ENCODE assay signal across 33 cellular contexts in the genomic region with DNA sequence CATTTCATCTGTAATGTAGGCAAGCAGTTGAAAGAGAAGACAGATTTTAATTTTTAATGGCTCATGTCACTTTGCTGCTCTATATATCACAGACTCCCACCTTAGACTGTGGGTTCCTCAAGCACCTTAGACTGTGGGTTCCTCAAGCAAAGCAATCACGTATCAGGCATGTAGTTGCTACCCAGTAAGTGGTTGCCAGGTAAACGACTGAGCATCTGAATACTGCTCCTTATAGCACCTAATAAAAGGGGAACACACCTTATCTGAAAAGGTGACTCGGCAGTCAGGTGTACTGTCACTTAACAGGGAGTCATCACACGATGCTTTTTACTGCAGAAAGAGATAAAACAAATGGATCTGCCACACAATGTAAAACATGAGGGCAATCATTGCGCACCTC.
"Had no signal": no experiment of that assay in that cellular context is flagged by ENCODE, and none has a peak within 500 bp of the region (broad histone marks: within the 10 kb centered on the region; RNA-seq: fewer than 3 reads in every experiment).

No MANE protein-coding gene starts in this region.

- H3K36me3 Mint-ChIP-seq: activated CD4-positive, alpha-beta memory T cell treated with anti-CD3 and anti-CD28 coated beads for 36 hours; activated CD8-positive, alpha-beta memory T cell treated with anti-CD3 and anti-CD28 coated beads, Interleukin-2, amount 10 ng/mL, durations not matched to agents 7 days and 5 days; activated naive CD4-positive, alpha-beta T cell treated with anti-CD3 and anti-CD28 coated beads, Interleukin-2, amount 10 ng/mL, durations not matched to agents 7 days and 5 days; activated naive CD4-positive, alpha-beta T cell treated with anti-CD3 and anti-CD28 coated beads, Interleukin-2, amount 50 U/mL, for 72 hours; activated naive CD8-positive, alpha-beta T cell treated with anti-CD3 and anti-CD28 coated beads, Interleukin-2, amount 10 ng/mL, durations not matched to agents 7 days and 5 days; brain had no signal

- H3K4me3 Mint-ChIP-seq: activated B cell treated with CpG ODN at 0.5 μM for 24 hours; activated CD4-positive, alpha-beta memory T cell treated with anti-CD3 and anti-CD28 coated beads for 36 hours; activated CD4-positive, alpha-beta T cell treated with anti-CD3 and anti-CD28 coated beads, Interleukin-2, amount 10 ng/mL, durations not matched to agents 24 days and 14 days; activated CD8-positive, alpha-beta memory T cell treated with anti-CD3 and anti-CD28 coated beads, Interleukin-2, amount 10 ng/mL, durations not matched to agents 7 days and 5 days; activated CD8-positive, alpha-beta T cell treated with anti-CD3 and anti-CD28 coated beads, Interleukin-2, amount 10 ng/mL, durations not matched to agents 7 days and 5 days; activated naive CD4-positive, alpha-beta T cell treated with anti-CD3 and anti-CD28 coated beads, Interleukin-2, amount 10 ng/mL, durations not matched to agents 7 days and 5 days; activated naive CD8-positive, alpha-beta T cell treated with anti-CD3 and anti-CD28 coated beads, Interleukin-2, amount 10 ng/mL, durations not matched to agents 7 days and 5 days; activated T-cell treated with anti-CD3 and anti-CD28 coated beads, Interleukin-2, amount 50 U/mL, for 72 hours; brain; effector memory CD8-positive, alpha-beta T cell; T-helper 17 cell; T-helper 2 cell treated with Interferon-gamma antibody and Interleukin-4, amounts not matched to agents 5 μg/mL and 100 μg/mL, for 36 hours had no signal

- H3K27ac Mint-ChIP-seq: activated B cell treated with CpG ODN at 0.5 μM for 24 hours; activated CD4-positive, alpha-beta memory T cell treated with anti-CD3 and anti-CD28 coated beads for 36 hours; activated CD4-positive, alpha-beta T cell treated with anti-CD3 and anti-CD28 coated beads, Interleukin-2, amount 10 ng/mL, durations not matched to agents 24 days and 14 days; activated CD8-positive, alpha-beta memory T cell treated with anti-CD3 and anti-CD28 coated beads, Interleukin-2, amount 10 ng/mL, durations not matched to agents 7 days and 5 days; activated CD8-positive, alpha-beta T cell treated with anti-CD3 and anti-CD28 coated beads, Interleukin-2, amount 10 ng/mL, durations not matched to agents 7 days and 5 days; activated naive CD4-positive, alpha-beta T cell treated with anti-CD3 and anti-CD28 coated beads, Interleukin-2, amount 10 ng/mL, durations not matched to agents 7 days and 5 days; activated naive CD4-positive, alpha-beta T cell treated with anti-CD3 and anti-CD28 coated beads, Interleukin-2, amount 50 U/mL, for 72 hours; activated naive CD8-positive, alpha-beta T cell treated with anti-CD3 and anti-CD28 coated beads, Interleukin-2, amount 10 ng/mL, durations not matched to agents 7 days and 5 days; activated T-cell treated with anti-CD3 and anti-CD28 coated beads, Interleukin-2, amount 50 U/mL, for 72 hours; T-helper 17 cell; T-helper 2 cell treated with Interferon-gamma antibody and Interleukin-4, amounts not matched to agents 5 μg/mL and 100 μg/mL, for 36 hours had no signal

- DNase-seq: activated B cell treated with CpG ODN at 0.5 μM for 24 hours; activated CD4-positive, alpha-beta memory T cell treated with anti-CD3 and anti-CD28 coated beads for 36 hours; activated CD4-positive, alpha-beta T cell treated with anti-CD3 and anti-CD28 coated beads, Interleukin-2, amount 10 ng/mL, durations not matched to agents 24 days and 14 days; activated CD8-positive, alpha-beta memory T cell treated with anti-CD3 and anti-CD28 coated beads, Interleukin-2, amount 10 ng/mL, durations not matched to agents 7 days and 5 days; activated CD8-positive, alpha-beta memory T cell treated with anti-CD3 and anti-CD28 coated beads, Interleukin-2, amount 50 U/mL, for 4 hours; activated CD8-positive, alpha-beta T cell treated with anti-CD3 and anti-CD28 coated beads, Interleukin-2, amount 10 ng/mL, durations not matched to agents 7 days and 5 days; activated gamma-delta T cell; activated naive CD4-positive, alpha-beta T cell; activated naive CD4-positive, alpha-beta T cell treated with anti-CD3 and anti-CD28 coated beads, Interleukin-2, amount 10 ng/mL, durations not matched to agents 7 days and 5 days; activated naive CD8-positive, alpha-beta T cell treated with anti-CD3 and anti-CD28 coated beads, Interleukin-2, amount 10 ng/mL, durations not matched to agents 7 days and 5 days; activated T-cell treated with anti-CD3 and anti-CD28 coated beads, Interleukin-2, amount 50 U/mL, for 1 hour; activated T-cell treated with anti-CD3 and anti-CD28 coated beads, Interleukin-2, amount 50 U/mL, for 72 hours; central memory CD4-positive, alpha-beta T cell; dermis blood vessel endothelial cell; effector CD4-positive, alpha-beta T cell; effector memory CD8-positive, alpha-beta T cell; erythroblast; foreskin melanocyte; heart right ventricle; T-helper 1 cell; T-helper 17 cell; T1000; WERI-Rb-1 had no signal

- H3K4me3 ChIP-seq: ascending aorta, breast epithelium, cardiac muscle cell, coronary artery, esophagus muscularis mucosa, gastroesophageal sphincter, heart right ventricle had no signal

- H3K9me3 ChIP-seq: ascending aorta, breast epithelium, esophagus muscularis mucosa, gastroesophageal sphincter, heart right ventricle had no signal

- H3K4me1 Mint-ChIP-seq: activated CD4-positive, alpha-beta T cell treated with anti-CD3 and anti-CD28 coated beads, Interleukin-2, amount 10 ng/mL, durations not matched to agents 24 days and 14 days; activated CD8-positive, alpha-beta memory T cell treated with anti-CD3 and anti-CD28 coated beads, Interleukin-2, amount 10 ng/mL, durations not matched to agents 7 days and 5 days; activated naive CD4-positive, alpha-beta T cell treated with anti-CD3 and anti-CD28 coated beads, Interleukin-2, amount 10 ng/mL, durations not matched to agents 7 days and 5 days; activated naive CD8-positive, alpha-beta T cell treated with anti-CD3 and anti-CD28 coated beads, Interleukin-2, amount 10 ng/mL, durations not matched to agents 7 days and 5 days; T-helper 17 cell had no signal

- H3K27me3 ChIP-seq: ascending aorta, breast epithelium, esophagus muscularis mucosa, gastroesophageal sphincter had no signal

- H3K27ac ChIP-seq: ascending aorta, breast epithelium, cardiac muscle cell, coronary artery, esophagus muscularis mucosa, gastroesophageal sphincter, heart right ventricle, WERI-Rb-1 had no signal

- ATAC-seq: activated CD4-positive, CD25-positive, alpha-beta regulatory T cell treated with anti-CD3 and anti-CD28 coated beads, Interleukin-2, amount 50 U/mL, for 24 hours; activated CD8-positive, alpha-beta memory T cell treated with anti-CD3 and anti-CD28 coated beads, Interleukin-2, amount 10 ng/mL, durations not matched to agents 7 days and 5 days; activated CD8-positive, alpha-beta T cell treated with anti-CD3 and anti-CD28 coated beads, Interleukin-2, amount 10 ng/mL, durations not matched to agents 7 days and 5 days; activated naive CD4-positive, alpha-beta T cell treated with anti-CD3 and anti-CD28 coated beads, Interleukin-2, amount 50 U/mL, for 72 hours; activated T-cell treated with anti-CD3 and anti-CD28 coated beads, Interleukin-2, amount 50 U/mL, for 72 hours; effector memory CD8-positive, alpha-beta T cell; gastroesophageal sphincter; heart right ventricle; T-helper 17 cell had no signal

- H3K36me3 ChIP-seq: ascending aorta, breast epithelium, cardiac muscle cell, esophagus muscularis mucosa, gastroesophageal sphincter, heart right ventricle, WERI-Rb-1 had no signal

- H3K9me3 Mint-ChIP-seq: activated B cell treated with CpG ODN at 0.5 μM for 24 hours; activated CD4-positive, alpha-beta memory T cell treated with anti-CD3 and anti-CD28 coated beads for 36 hours; activated CD4-positive, alpha-beta T cell treated with anti-CD3 and anti-CD28 coated beads, Interleukin-2, amount 10 ng/mL, durations not matched to agents 24 days and 14 days; activated naive CD4-positive, alpha-beta T cell treated with anti-CD3 and anti-CD28 coated beads, Interleukin-2, amount 10 ng/mL, durations not matched to agents 7 days and 5 days; activated naive CD4-positive, alpha-beta T cell treated with anti-CD3 and anti-CD28 coated beads, Interleukin-2, amount 50 U/mL, for 72 hours; activated naive CD8-positive, alpha-beta T cell treated with anti-CD3 and anti-CD28 coated beads, Interleukin-2, amount 10 ng/mL, durations not matched to agents 7 days and 5 days; activated T-cell treated with anti-CD3 and anti-CD28 coated beads, Interleukin-2, amount 50 U/mL, for 72 hours; brain; effector memory CD8-positive, alpha-beta T cell; T-helper 2 cell treated with Interferon-gamma antibody and Interleukin-4, amounts not matched to agents 5 μg/mL and 100 μg/mL, for 36 hours had no signal
